In the genomic region with DNA sequence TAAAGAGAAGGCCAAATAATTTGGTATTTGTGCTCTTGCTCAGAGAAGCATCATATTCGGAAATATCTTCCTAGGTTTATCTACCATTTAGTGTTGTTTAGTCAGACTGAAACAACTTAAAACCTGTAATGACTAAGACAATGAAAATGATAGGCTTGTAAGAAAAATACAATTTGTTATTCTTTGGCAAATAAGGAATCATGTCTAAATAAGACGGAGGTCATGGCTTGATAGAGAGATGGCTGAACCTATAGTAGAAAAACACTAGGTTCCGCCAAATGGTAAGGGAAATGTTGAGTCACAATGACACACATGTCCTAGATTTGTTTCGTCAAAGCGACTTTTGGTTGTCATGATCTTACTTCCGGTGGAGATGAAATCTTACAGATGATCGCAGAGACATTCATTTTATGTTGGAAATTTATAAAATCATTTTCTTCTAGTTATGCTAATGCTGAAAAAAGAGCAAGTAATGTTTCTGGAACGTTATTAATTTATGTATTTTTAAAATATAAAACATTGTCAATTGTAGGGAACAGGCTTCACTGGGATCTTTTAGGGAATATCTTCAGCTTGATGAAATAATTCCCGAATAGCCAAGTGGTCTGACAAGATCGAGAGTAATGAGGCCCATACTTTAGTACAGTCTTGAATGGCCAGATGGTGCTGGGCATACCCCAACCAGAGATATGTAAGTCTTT, we compare ENCODE assay signal across 9 cellular contexts. TPM values are rescaled to one million over a fixed set of nuclear protein-coding genes. Genes with fewer than 3 reads are reported as not detected.
DNase-seq lines count a peak whose midpoint lies in the region; ATAC-seq and TF ChIP-seq lines count a peak whose summit lies in the region.
"Had no signal": no experiment of that assay in that cellular context is flagged by ENCODE, and none has a peak within 500 bp of the region (broad histone marks: within the 10 kb centered on the region; RNA-seq: fewer than 3 reads in every experiment).

No MANE protein-coding gene starts in this region.

- H4K8ac ChIP-seq in H9 (replicated peaks; ENCODE audit: insufficient read length, low read depth, low read length): no peak overlapping the region

- no peak overlapping the region for H2BK12ac ChIP-seq in H9 (ENCODE audit: insufficient read length, low read depth, low read length)

- H3K56ac ChIP-seq in H9 (ENCODE audit: insufficient read length, low read depth, low read length): no peak overlapping the region

- H2BK15ac ChIP-seq in H9 (ENCODE audit: low read depth, low read length): no peak overlapping the region

- H3T11ph ChIP-seq in H9 (ENCODE audit: low read length): no peak overlapping the region

- H3K27ac ChIP-seq in PC-3 (ENCODE audit: low read length) (peak overlapping the region; percentile 77), dorsolateral prefrontal cortex (peak overlapping the region in 57 of 59 donors; percentile 48 to 95 (median 86)), H9 (ENCODE audit: insufficient read length, low read depth, low read length) (no peak overlapping the region)
- H3K27ac ChIP-seq: VCaP had no signal

- H2BK5ac ChIP-seq in H9 (ENCODE audit: insufficient read length, low read length): no peak overlapping the region

- H3K23ac ChIP-seq in H9 (ENCODE audit: insufficient read length, low read depth, low read length): no peak overlapping the region

- H3K79me2 ChIP-seq in PC-3 (ENCODE audit: low read length) (peaks cover 59% of the 10 kb centered on the region), H9 (ENCODE audit: insufficient read depth, low read length) (no peaks in the 10 kb centered on the region)

- no peak overlapping the region for H3K18ac ChIP-seq in H9 (ENCODE audit: insufficient read length, low read depth, low read length)

- no peak overlapping the region for H3K14ac ChIP-seq in H9 (ENCODE audit: insufficient read depth, low read length)

- ATAC-seq in PC-3 (peak; percentile 39), HG03521 (IDR thresholded peaks at IDR 0.05; ENCODE audit: unreplicated experiment) (no peak)

- POLR2A ChIA-PET in PC-3 (lab: Charles Lee; ENCODE audit: unreplicated experiment): no interaction called here

- peak overlapping the region; percentile 72 for H3K4me3 ChIP-seq in PC-3 (ENCODE audit: low read length)
- peak overlapping the region; percentile 8 to 67 (median 47) for H3K4me3 ChIP-seq in dorsolateral prefrontal cortex
- H3K4me3 ChIP-seq in skeletal muscle satellite cell (ENCODE audit: low read length): peak overlapping the region; percentile 72

- BruUV-seq in PC-3 (replicated peaks; lab: Mats Ljungman, UMichigan): no TSS peak

- H3K23me2 ChIP-seq in H9 (ENCODE audit: insufficient read length, low read depth, low read length, poor library complexity, severe bottlenecking): no peaks in the 10 kb centered on the region

- H3K36me3 Mint-ChIP-seq in H9 (ENCODE audit: insufficient read depth in 1 of 3, low read depth in 3 of 3): no peaks in the 10 kb centered on the region

- no peaks in the 10 kb centered on the region for H3K9me2 ChIP-seq in PC-3 (replicated peaks; ENCODE audit: low read length)

- intact Hi-C loops in PC-3 (cut with micrococcal nuclease) (loop anchor here (1.0 kb wide), 2 partner anchors 28 to 101 kb away; a partner anchor contains a TSS), dorsolateral prefrontal cortex (cut with DNase I) (no loop called here)

- no peaks in the 10 kb centered on the region for H3K9me3 ChIP-seq in PC-3 (ENCODE audit: low read length)
- no peaks in the 10 kb centered on the region for H3K9me3 ChIP-seq in skeletal muscle satellite cell (replicated peaks; ENCODE audit: low read length)
- no peaks in the 10 kb centered on the region for H3K9me3 ChIP-seq in H9 (ENCODE audit: control insufficient read depth, low read depth, low read length)

- H2AK5ac ChIP-seq in H9 (ENCODE audit: insufficient read length, low read length): no peak overlapping the region

- no peaks in the 10 kb centered on the region; the same call in 1 of the 2 replicates for H3K27me3 Mint-ChIP-seq in H9 (ENCODE audit: low read depth)

- H3K36me3 ChIP-seq in PC-3 (ENCODE audit: low read depth, low read length): peaks cover 8% of the 10 kb centered on the region
- peaks cover 10% of the 10 kb centered on the region for H3K36me3 ChIP-seq in skeletal muscle satellite cell (ENCODE audit: insufficient read depth, low read length)

- H3K4ac ChIP-seq in H9 (ENCODE audit: low read depth, low read length): no peak overlapping the region

- no peak overlapping the region for H3K27ac Mint-ChIP-seq in H9

- H2BK20ac ChIP-seq in H9 (ENCODE audit: low read depth, low read length, poor library complexity, severe bottlenecking): no peak overlapping the region

- CTCF ChIA-PET in PC-3 (lab: Charles Lee): no interaction called here

- H2AFZ ChIP-seq in PC-3 (ENCODE audit: low read length) (peak overlapping the region; percentile 54; the same call in 1 of the 2 replicates), H9 (ENCODE audit: low read length) (no peak overlapping the region)

- H3K27me3 ChIP-seq in PC-3 (ENCODE audit: low read length) (no peaks in the 10 kb centered on the region), dorsolateral prefrontal cortex (no peaks in the 10 kb centered on the region), skeletal muscle satellite cell (ENCODE audit: control insufficient read depth, insufficient read depth, low read length) (no peaks in the 10 kb centered on the region), H9 (ENCODE audit: insufficient read depth, low read length) (no peaks in the 10 kb centered on the region)

- no CpG with 5 or more reads among the region's 10 CpGs for WGBS in H9 (ENCODE audit: extremely low coverage, insufficient read length, low lambda C conversion rate)

- TF ChIP-seq CTCF in PC-3 (conservative IDR thresholded peaks at IDR 0.05; ENCODE audit: low read depth, low read length) (no peak), dorsolateral prefrontal cortex (IDR thresholded peaks at IDR 0.05 in 54 of 56, conservative IDR thresholded peaks at IDR 0.05 in 2 of 56; ENCODE audit: low read depth in 1 of 56, partially characterized antibody in 56 of 56) (no peak), H9 (conservative IDR thresholded peaks at IDR 0.05) (no peak)

- H2BK120ac ChIP-seq in H9 (ENCODE audit: low read depth, low read length, poor library complexity, severe bottlenecking): no peak overlapping the region

- peaks cover 9% of the 10 kb centered on the region for H3F3A ChIP-seq in PC-3 (ENCODE audit: low read length, unreplicated experiment)

- H3K4me3 Mint-ChIP-seq in H9: no peak overlapping the region

- H3K4me1 ChIP-seq in PC-3 (ENCODE audit: insufficient read depth, low read length): peaks cover 56% of the 10 kb centered on the region
- H3K4me1 ChIP-seq in skeletal muscle satellite cell (ENCODE audit: control insufficient read depth, insufficient read depth, low read length): peaks cover 44% of the 10 kb centered on the region
- H3K4me1 ChIP-seq in H9 (ENCODE audit: insufficient read depth, low read length): no peaks in the 10 kb centered on the region

- H4K20me1 ChIP-seq in PC-3 (ENCODE audit: low read length) (peaks cover 5% of the 10 kb centered on the region), H9 (ENCODE audit: control insufficient read depth, insufficient read depth, insufficient read length) (no peaks in the 10 kb centered on the region)

- no peak overlapping the region for H4K91ac ChIP-seq in H9 (ENCODE audit: insufficient read length, low read depth, low read length)

- H3K79me1 ChIP-seq in H9 (ENCODE audit: insufficient read depth, low read depth, low read length, poor library complexity, severe bottlenecking): no peaks in the 10 kb centered on the region

- no peaks in the 10 kb centered on the region for H3K9me3 Mint-ChIP-seq in H9

- peaks cover 16 to 21% of the 10 kb centered on the region in 2 experiments for H3K4me1 Mint-ChIP-seq in H9

- DNase-seq in activated CD4-positive, CD25-positive, alpha-beta regulatory T cell treated with anti-CD3 and anti-CD28 coated beads, Interleukin-2, amount 50 U/mL, for 16 hours (ENCODE audit: low read depth, low spot score): peak; percentile 28
- no peak for DNase-seq in activated CD4-positive, CD25-positive, alpha-beta regulatory T cell (lab: John Stamatoyannopoulos, UW)
- DNase-seq in PC-3 (peak; percentile 98), dorsolateral prefrontal cortex (no peak), NCI-H524 treated with DMSO at 0.1 percent for 48 hours (lab: John Stamatoyannopoulos, UW) (no peak), H9 (no peak)

- H3K9ac ChIP-seq in PC-3 (ENCODE audit: low read length): peak overlapping the region; percentile 70
- H3K9ac ChIP-seq in skeletal muscle satellite cell (ENCODE audit: low read depth, low read length): peak overlapping the region; percentile 91
- no peak overlapping the region for H3K9ac ChIP-seq in H9 (ENCODE audit: extremely low read depth, insufficient read length, low read length)

- H3K4me2 ChIP-seq in PC-3 (ENCODE audit: low read length): peak overlapping the region; percentile 82
- H3K4me2 ChIP-seq in skeletal muscle satellite cell (ENCODE audit: low read length): peak overlapping the region; percentile 72
- H3K4me2 ChIP-seq in H9 (ENCODE audit: insufficient read depth, insufficient read length, low read length): no peak overlapping the region

- no peak overlapping the region for H4K5ac ChIP-seq in H9 (ENCODE audit: insufficient read length, low read depth, low read length)

RNA-seq across cellular contexts. Expression of a gene that starts 1.0 kb away (rescaled TPM):
- total RNA-seq in PC-3 (2014; rRNA removed) (346 and 422 TPM in 2 replicates), dorsolateral prefrontal cortex (100 to 1,000 TPM in 7 of 120 experiments, 10 to 100 TPM in 113; 11.7 to 140 (median 43.8) TPM), H9 (2021) (not detected in 2 replicates)
- total RNA-seq in skeletal muscle satellite cell (2012; rRNA removed): 183 and 286 TPM in 2 replicates

RNA-seq across cellular contexts. Expression of a gene that starts 35.0 kb away (rescaled TPM):
- 44.7 and 60.0 TPM in 2 replicates for total RNA-seq in PC-3 (2014; rRNA removed)
- 10 to 100 TPM; 32.6 to 61.5 (median 43.9) TPM for total RNA-seq in dorsolateral prefrontal cortex
- 19.0 and 32.7 TPM in 2 replicates for total RNA-seq in skeletal muscle satellite cell (2012; rRNA removed)
- total RNA-seq in H9 (2021): 41.8 and 43.8 TPM in 2 replicates

Comparison
In these comparisons a context has a peak if more than half of its experiments do, and no peak if none do; other contexts are left out.
1. DNase-seq: peak in activated CD4-positive, CD25-positive, alpha-beta regulatory T cell treated with anti-CD3 and anti-CD28 coated beads, Interleukin-2, amount 50 U/mL, for 16 hours (single experiment) and PC-3 (single experiment); none in activated CD4-positive, CD25-positive, alpha-beta regulatory T cell (0 of 4), dorsolateral prefrontal cortex (0 of 10), NCI-H524 treated with DMSO at 0.1 percent for 48 hours (single experiment) and H9 (single experiment).
2. RNA of a gene that starts 1.0 kb away (total RNA-seq): 346 to 422 TPM in PC-3 and 11.7 to 140 TPM in dorsolateral prefrontal cortex; not detected in H9; every median in the first group is over 10 times any median in the second.
3. Peak in every context shown above with its lines, with median percentiles within 50 percentile points of each other: H3K4me3 ChIP-seq.